Comparison of ENCODE assay signal across 11 cellular contexts in genomic region chr3:50266808-50267207, GRCh38. TPM values are rescaled to one million over a fixed set of nuclear protein-coding genes. Genes with fewer than 3 reads are reported as not detected.
DNase-seq lines count a peak whose midpoint lies in the region; FAIRE-seq and TF ChIP-seq lines count a peak whose summit lies in the region.
"Had no signal": no experiment of that assay in that cellular context is flagged by ENCODE, and none has a peak within 500 bp of the region (broad histone marks: within the 10 kb centered on the region; RNA-seq: fewer than 3 reads in every experiment).

No MANE protein-coding gene starts in this region.

- H3K4me3 ChIP-seq in LNCaP clone FGC (ENCODE audit: low read depth, low read length) (peak overlapping the region; percentile 37), mesodermal cell (ENCODE audit: extremely low read depth, insufficient read depth, low read length, poor library complexity, severe bottlenecking) (peak overlapping the region; percentile 7)

- DNase-seq in LNCaP clone FGC (ENCODE audit: low read depth): no peak
- DNase-seq in substantia nigra (lab: John Stamatoyannopoulos, UW): peak in 3 of 49 donors; percentile 34 to 68 (median 54)
- DNase-seq in RCC 7860 (ENCODE audit: low spot score): no peak
- no peak for DNase-seq in pons (ENCODE audit: low spot score)
- no peak for DNase-seq in central memory CD4-positive, alpha-beta T cell
- no peak for DNase-seq in stimulated activated CD4-positive, alpha-beta T cell treated with anti-CD3 and anti-CD28 coated beads, Interleukin-4, amount 100 ng/mL, for 4 hours
- DNase-seq: DMS153; stimulated activated CD4-positive, alpha-beta T cell treated with anti-CD3 and anti-CD28 coated beads, Interleukin-4, amount 100 ng/mL, for 1 hour had no signal

- H3K9me3 ChIP-seq in mesodermal cell (ENCODE audit: control insufficient read depth, low read length): no peaks in the 10 kb centered on the region

- TF ChIP-seq CTCF in LNCaP clone FGC (IDR thresholded peaks at IDR 0.05; ENCODE audit: control insufficient read depth, extremely low read depth, insufficient read depth): no peak

- H3K27ac ChIP-seq in cingulate gyrus (ENCODE audit: low read depth, low read length) (peak overlapping the region; percentile 100), mesodermal cell (ENCODE audit: low read depth, low read length, severe bottlenecking) (no peak overlapping the region), substantia nigra (ENCODE audit: low read depth, low read length, poor library complexity, severe bottlenecking) (peak overlapping the region; percentile 98)

- H3K36me3 ChIP-seq in mesodermal cell (ENCODE audit: control insufficient read depth, insufficient read depth, low read length): no peaks in the 10 kb centered on the region

- no peak for FAIRE-seq in RCC 7860 (lab: Jason Lieb, UNC)
- FAIRE-seq: TTC549 had no signal

- peaks cover 78% of the 10 kb centered on the region for H3K4me1 ChIP-seq in mesodermal cell (ENCODE audit: control insufficient read depth, insufficient read depth, low read length, poor library complexity, severe bottlenecking)

- 100% methylated on average over 1 to 3 of the region's 6 CpGs for WGBS in mesodermal cell (ENCODE audit: insufficient coverage in 2 of 2), 2 experiments

RNA-seq across cellular contexts. Expression of gene SEMA3B, which starts 2.1 kb away (rescaled TPM):
- 6.8 TPM for polyA plus RNA-seq in mesodermal cell (2013, experiment 1 of 2)
- polyA plus RNA-seq in mesodermal cell (2013, experiment 2 of 2): 6.1 TPM

RNA-seq across cellular contexts. Expression of gene LSMEM2, which starts 12.1 kb away (rescaled TPM):
- not detected for polyA plus RNA-seq in mesodermal cell (2013, experiment 1 of 2)
- not detected for polyA plus RNA-seq in mesodermal cell (2013, experiment 2 of 2)

RNA-seq across cellular contexts. Expression of gene IFRD2, which starts 25.4 kb away (rescaled TPM):
- 42.2 TPM for polyA plus RNA-seq in mesodermal cell (2013, experiment 1 of 2)
- polyA plus RNA-seq in mesodermal cell (2013, experiment 2 of 2): 33.5 TPM

RNA-seq across cellular contexts. Expression of gene GNAI2, which starts 30.8 kb away (rescaled TPM):
- 395 TPM for polyA plus RNA-seq in mesodermal cell (2013, experiment 1 of 2)
- polyA plus RNA-seq in mesodermal cell (2013, experiment 2 of 2): 323 TPM

RNA-seq across cellular contexts. Expression of gene HYAL3, which starts 32.4 kb away (rescaled TPM):
- 5.5 TPM for polyA plus RNA-seq in mesodermal cell (2013, experiment 1 of 2)
- 4.2 TPM for polyA plus RNA-seq in mesodermal cell (2013, experiment 2 of 2)
